Comparison of ENCODE assay signal across 9 cellular contexts in genomic region chr1:244231572-244232315, GRCh38.
A peak's percentile ranks its signal among the peaks of the same experiment; 100 is the strongest.
DNase-seq lines count a peak whose midpoint lies in the region; ATAC-seq and TF ChIP-seq lines count a peak whose summit lies in the region.
"Had no signal": no experiment of that assay in that cellular context is flagged by ENCODE, and none has a peak within 500 bp of the region (broad histone marks: within the 10 kb centered on the region; RNA-seq: fewer than 3 reads in every experiment).

No MANE protein-coding gene starts in this region.

- CTCF ChIA-PET in AG04449 (lab: Yijun Ruan, JAX) (interaction anchor here (0.6 to 0.9 kb wide), 2 partner anchors 13 to 21 kb away, joined by 3 read pairs; no protein-coding TSS in a partner anchor), T-cell (lab: Charles Lee) (no interaction called here), OCI-LY7 (lab: Charles Lee; ENCODE audit: unreplicated experiment) (no interaction called here)

- intact Hi-C loops in left colon (cut with DNase I, micrococcal nuclease) (no loop called here), OCI-LY7 (cut with micrococcal nuclease; ENCODE audit: unreplicated experiment) (no loop called here)

- no peaks in the 10 kb centered on the region for H3K4me1 ChIP-seq in OCI-LY7 (ENCODE audit: insufficient read depth, low read length, poor library complexity, severe bottlenecking)

- H3K4me1 Mint-ChIP-seq in T-cell: peaks cover 0 to 10% (median 2%) of the 10 kb centered on the region in 3 donors

- no peak overlapping the region for H3K4me2 ChIP-seq in OCI-LY7 (ENCODE audit: low read length)

- ATAC-seq in T-cell (replicated peaks in 1 of 4): no peak
- ATAC-seq in left colon: peak; percentile 31
- ATAC-seq in HG02884 (IDR thresholded peaks at IDR 0.05; ENCODE audit: unreplicated experiment): no peak
- ATAC-seq in GM21526 (IDR thresholded peaks at IDR 0.05; ENCODE audit: low FRiP score, unreplicated experiment): no peak

- H2AFZ ChIP-seq in OCI-LY7 (ENCODE audit: low read length): no peak overlapping the region

- POLR2A ChIA-PET in AG04449 (lab: Yijun Ruan, JAX) (no interaction called here), T-cell (lab: Charles Lee) (no interaction called here), OCI-LY7 (lab: Charles Lee) (interaction anchor here (0.6 kb wide), 1 partner anchor 24 kb away, joined by 3 read pairs; no protein-coding TSS in a partner anchor)

- no peak overlapping the region for H3K27ac Mint-ChIP-seq in T-cell
- H3K27ac Mint-ChIP-seq: T-helper 1 cell treated with Interleukin-12 subunit alpha and Interleukin-12 subunit beta and Interleukin-4 antibody, amounts not matched to agents 30 μg/mL and 1 μg/mL, for 36 hours had no signal

- H3K27ac ChIP-seq in OCI-LY7 (ENCODE audit: low read depth, low read length, poor library complexity, severe bottlenecking): no peak overlapping the region

- DNase-seq in AG04449 (ENCODE audit: low read depth, low spot score) (no peak), LNCaP clone FGC (ENCODE audit: low read depth) (no peak), T-cell (no peak), left colon (no peak), OCI-LY7 (ENCODE audit: low spot score) (no peak)
- DNase-seq in stimulated activated CD4-positive, alpha-beta T cell treated with anti-CD3 and anti-CD28 coated beads, Interleukin-15, amount 100 ng/mL, for 24 hours: no peak

- H3K4me3 Mint-ChIP-seq in T-cell: peak overlapping the region in 2 of 3 donors; percentile 2 to 62
- H3K4me3 Mint-ChIP-seq: T-helper 1 cell treated with Interleukin-12 subunit alpha and Interleukin-12 subunit beta and Interleukin-4 antibody, amounts not matched to agents 30 μg/mL and 1 μg/mL, for 36 hours had no signal

- no peaks in the 10 kb centered on the region for H3K9me3 ChIP-seq in OCI-LY7 (ENCODE audit: low read length)

- H4K20me1 ChIP-seq in OCI-LY7 (ENCODE audit: insufficient read depth, low read length): no peaks in the 10 kb centered on the region

- H3K36me3 Mint-ChIP-seq in T-cell: no peaks in the 10 kb centered on the region

- peaks cover 4 to 19% of the 10 kb centered on the region in 2 donors for H3K27me3 Mint-ChIP-seq in T-cell

- H3K4me3 ChIP-seq in AG04449 (ENCODE audit: low read depth, low read length) (peak overlapping the region; percentile 39), LNCaP clone FGC (ENCODE audit: low read depth, low read length) (peak overlapping the region; percentile 32), OCI-LY7 (ENCODE audit: low read depth, low read length, poor library complexity, severe bottlenecking) (no peak overlapping the region)

- H3K36me3 ChIP-seq in OCI-LY7 (ENCODE audit: insufficient read depth, low read length): no peaks in the 10 kb centered on the region

- no peak for TF ChIP-seq CTCF in AG04449 (IDR thresholded peaks at IDR 0.05; ENCODE audit: insufficient read depth, low read length, missing control alignments)
- TF ChIP-seq CTCF in LNCaP clone FGC (IDR thresholded peaks at IDR 0.05; ENCODE audit: control insufficient read depth, extremely low read depth, insufficient read depth): no peak
- TF ChIP-seq CTCF in OCI-LY7 (conservative IDR thresholded peaks at IDR 0.05; ENCODE audit: low read length): no peak

- no peaks in the 10 kb centered on the region for H3K79me2 ChIP-seq in OCI-LY7 (ENCODE audit: insufficient read depth, low read depth, low read length)

- BruUV-seq in OCI-LY7 (replicated peaks; lab: Mats Ljungman, UMichigan): no TSS peak

- no peaks in the 10 kb centered on the region for H3K9me3 Mint-ChIP-seq in T-cell
- H3K9me3 Mint-ChIP-seq: T-helper 1 cell treated with Interleukin-12 subunit alpha and Interleukin-12 subunit beta and Interleukin-4 antibody, amounts not matched to agents 30 μg/mL and 1 μg/mL, for 36 hours had no signal

- no peaks in the 10 kb centered on the region for H3K9me2 ChIP-seq in OCI-LY7 (ENCODE audit: insufficient read depth, low read length)
